ENCODE assay signal across 8 cellular contexts in the genomic region with DNA sequence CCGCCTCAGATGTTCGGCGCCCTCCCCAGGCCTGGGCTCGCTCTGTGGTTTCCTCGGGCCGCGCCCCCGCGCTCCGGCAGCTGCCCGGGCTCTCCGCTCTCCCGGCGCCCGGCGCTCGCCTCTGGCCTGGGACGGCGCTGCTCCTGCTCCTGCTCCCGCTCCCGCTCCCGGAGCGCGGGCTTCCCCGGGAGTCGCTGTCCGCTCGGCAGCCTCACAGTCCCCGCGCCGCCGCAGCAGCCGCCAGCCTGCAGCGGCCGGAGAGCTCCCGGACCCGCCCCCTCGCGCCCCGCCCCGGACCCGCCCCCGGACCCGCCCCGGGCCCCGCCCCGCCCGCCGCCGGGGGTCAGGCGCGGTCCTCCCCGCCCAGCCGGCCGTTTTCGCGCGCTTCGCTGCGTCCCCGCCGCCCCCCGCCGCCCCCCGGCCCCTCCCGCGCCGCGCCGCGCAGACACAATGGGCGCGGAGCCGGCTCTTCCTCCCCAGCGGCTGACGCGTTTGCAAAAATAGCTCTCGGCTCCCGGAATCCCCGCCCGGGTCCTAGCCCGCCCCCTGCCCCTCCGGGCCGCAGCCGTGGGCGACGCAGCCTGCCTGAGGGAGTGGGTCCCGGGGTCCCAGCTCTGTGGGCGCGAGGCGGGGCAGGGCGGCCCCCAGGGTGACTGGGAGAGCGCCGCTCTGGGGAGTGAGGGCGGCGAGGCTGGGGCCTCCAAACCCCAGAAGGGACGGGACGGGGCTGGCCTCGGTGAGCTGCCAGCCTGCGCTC. TPM values are rescaled to one million over a fixed set of nuclear protein-coding genes. Genes with fewer than 3 reads are reported as not detected.
DNase-seq lines count a peak whose midpoint lies in the region; ATAC-seq, FAIRE-seq and TF ChIP-seq lines count a peak whose summit lies in the region.

A gene with protein sequence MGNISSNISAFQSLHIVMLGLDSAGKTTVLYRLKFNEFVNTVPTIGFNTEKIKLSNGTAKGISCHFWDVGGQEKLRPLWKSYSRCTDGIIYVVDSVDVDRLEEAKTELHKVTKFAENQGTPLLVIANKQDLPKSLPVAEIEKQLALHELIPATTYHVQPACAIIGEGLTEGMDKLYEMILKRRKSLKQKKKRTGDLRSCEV (minus strand): TSS at position 247 of the 757 bp plus-strand sequence. CDS start 495 bp downstream, outside the sequence.

- no peaks in the 10 kb centered on the region for H3K9me3 Mint-ChIP-seq in natural killer cell treated with Interleukin-12 subunit alpha and Interleukin-12 subunit beta and Interleukin-15 and Interleukin-18, amount 100 ng/mL, for 72 hours
- no peaks in the 10 kb centered on the region for H3K9me3 Mint-ChIP-seq in type B pancreatic cell

- TF ChIP-seq CTCF in BE2C (IDR thresholded peaks at IDR 0.05; ENCODE audit: low read depth, low read length), result no peak
- TF ChIP-seq CTCF in Panc1 (IDR thresholded peaks at IDR 0.05), result 0 out of 2 replicates have a peak, but pooled peaks have one; percentile 1
- TF ChIP-seq CTCF in fibroblast of the aortic adventitia (IDR thresholded peaks at IDR 0.05; ENCODE audit: insufficient read depth, low read length), result peak; percentile 16
- TF ChIP-seq CTCF in type B pancreatic cell (conservative IDR thresholded peaks at IDR 0.05), result no peak

- H3K27me3 ChIP-seq in BE2C (no peaks in the 10 kb centered on the region), Panc1 (ENCODE audit: control insufficient read depth, insufficient read depth, low read length) (no peaks in the 10 kb centered on the region)

- in situ Hi-C loops in Panc1 (cut with HindIII; ENCODE audit: low pct_unique_long_range_greater_than_20kb, low sequenced_read_pairs), result no loop called here

- peaks cover 30% of the 10 kb centered on the region for H3K36me3 Mint-ChIP-seq in natural killer cell treated with Interleukin-12 subunit alpha and Interleukin-12 subunit beta and Interleukin-15 and Interleukin-18, amount 100 ng/mL, for 72 hours
- peaks cover 25% of the 10 kb centered on the region for H3K36me3 Mint-ChIP-seq in type B pancreatic cell

- peaks cover 0 to 3% of the 10 kb centered on the region in 2 donors for H3K27me3 Mint-ChIP-seq in natural killer cell treated with Interleukin-12 subunit alpha and Interleukin-12 subunit beta and Interleukin-15 and Interleukin-18, amount 100 ng/mL, for 72 hours
- H3K27me3 Mint-ChIP-seq in type B pancreatic cell, result peaks cover 12% of the 10 kb centered on the region

- DNase-seq in BE2C, result peak; percentile 85
- DNase-seq in GM19239 (ENCODE audit: insufficient read length, low spot score), result peak; percentile 73
- no peak for DNase-seq in Panc1 (ENCODE audit: low read depth, low spot score)
- peak; percentile 75 for DNase-seq in activated gamma-delta T cell (lab: John Stamatoyannopoulos, UW)
- DNase-seq in fibroblast of the aortic adventitia (ENCODE audit: low read depth), result peak; percentile 43
- DNase-seq in natural killer cell treated with Interleukin-12 subunit alpha and Interleukin-12 subunit beta and Interleukin-15 and Interleukin-18, amount 100 ng/mL, for 72 hours (ENCODE audit: low spot score), result peak; percentile 75
- DNase-seq in type B pancreatic cell (ENCODE audit: extremely low spot score, unreplicated experiment), result peak; percentile 80

- H3K4me1 Mint-ChIP-seq in natural killer cell treated with Interleukin-12 subunit alpha and Interleukin-12 subunit beta and Interleukin-15 and Interleukin-18, amount 100 ng/mL, for 72 hours (ENCODE audit: low read depth in 2 of 2), result peaks cover 39 to 46% of the 10 kb centered on the region in 2 donors
- peaks cover 22% of the 10 kb centered on the region for H3K4me1 Mint-ChIP-seq in type B pancreatic cell (ENCODE audit: unreplicated experiment)

- no TSS peak for BruUV-seq in Panc1 (replicated peaks; lab: Mats Ljungman, UMichigan)

- peak within 1 kb of the TSS; percentile 98 to 99 for H3K27ac Mint-ChIP-seq in natural killer cell treated with Interleukin-12 subunit alpha and Interleukin-12 subunit beta and Interleukin-15 and Interleukin-18, amount 100 ng/mL, for 72 hours
- peak within 1 kb of the TSS; percentile 89 for H3K27ac Mint-ChIP-seq in type B pancreatic cell

- H3K9me3 ChIP-seq in BE2C (no peaks in the 10 kb centered on the region), Panc1 (ENCODE audit: control insufficient read depth, insufficient read depth, low read depth, low read length) (no peaks in the 10 kb centered on the region)

- ATAC-seq in HG03354 (IDR thresholded peaks at IDR 0.05; ENCODE audit: poor library complexity, severe bottlenecking, unreplicated experiment), result peak; percentile 57
- ATAC-seq in Panc1, result peak; percentile 78
- peak; percentile 83 to 89 for ATAC-seq in natural killer cell treated with Interleukin-12 subunit alpha and Interleukin-12 subunit beta and Interleukin-15 and Interleukin-18, amount 100 ng/mL, for 72 hours

- POLR2A ChIA-PET in Panc1 (lab: Charles Lee), result interaction anchor here (0.5 to 1.1 kb wide), 7 partner anchors 28 to 579 kb away, joined by 3 to 7 read pairs (median 4); a partner anchor contains a TSS

- CTCF ChIA-PET in Panc1 (lab: Charles Lee), result interaction anchor here (0.6 to 1.3 kb wide), 3 partner anchors 139 to 620 kb away, joined by 3 read pairs; no protein-coding TSS in a partner anchor

- peak within 1 kb of the TSS; percentile 95 for H3K4me3 Mint-ChIP-seq in natural killer cell treated with Interleukin-12 subunit alpha and Interleukin-12 subunit beta and Interleukin-15 and Interleukin-18, amount 100 ng/mL, for 72 hours
- H3K4me3 Mint-ChIP-seq in type B pancreatic cell, result peak within 1 kb of the TSS; percentile 98

- no peak for FAIRE-seq in GM19239 (lab: Jason Lieb, UNC)

- peak within 1 kb of the TSS; percentile 91 for H3K27ac ChIP-seq in Panc1 (ENCODE audit: low read length)

- H3K36me3 ChIP-seq in BE2C (no peaks in the 10 kb centered on the region), Panc1 (ENCODE audit: control insufficient read depth, insufficient read depth, low read length) (peaks cover 7% of the 10 kb centered on the region)

- H3K4me1 ChIP-seq in BE2C (no peaks in the 10 kb centered on the region), Panc1 (ENCODE audit: control insufficient read depth, insufficient read depth, low read length) (peaks cover 32% of the 10 kb centered on the region)

- intact Hi-C loops in Panc1 (cut with micrococcal nuclease; ENCODE audit: unreplicated experiment), result no loop called here

- peak within 1 kb of the TSS; percentile 82 for H3K4me3 ChIP-seq in BE2C (ENCODE audit: low read depth, low read length)
- H3K4me3 ChIP-seq in Panc1 (ENCODE audit: low read depth in 2 of 2, low read length in 2 of 2), result peak within 1 kb of the TSS; percentile 72 to 97
- peak within 1 kb of the TSS; percentile 94 for H3K4me3 ChIP-seq in fibroblast of the aortic adventitia (ENCODE audit: low read depth, low read length)

RNA-seq across cellular contexts. Expression of the gene that starts here (rescaled TPM):
- 30.7 TPM for polyA plus RNA-seq in BE2C (2012; ENCODE audit: insufficient read depth, insufficient read length, low read depth)
- total RNA-seq in Panc1 (2021; ENCODE audit: unreplicated experiment) (151 TPM), fibroblast of the aortic adventitia (ENCODE audit: low replicate concordance) (33.7 and 136 TPM in 2 replicates), type B pancreatic cell (ENCODE audit: low replicate concordance) (72.1 and 122 TPM in 2 replicates)
- polyA plus RNA-seq in Panc1 (2012; ENCODE audit: insufficient read length), result 176 TPM
- total RNA-seq in natural killer cell treated with Interleukin-12 subunit alpha and Interleukin-12 subunit beta and Interleukin-15 and Interleukin-18, amount 100 ng/mL, for 72 hours, result 100 to 1,000 TPM in 1 of 2 donors, 10 to 100 TPM in 1; 99.5 to 136 TPM

Comparison
In these comparisons a context has a peak if more than half of its experiments do, and no peak if none do; other contexts are left out.
1. CTCF ChIP-seq: peak in Panc1 (single experiment) and fibroblast of the aortic adventitia (single experiment); none in BE2C (single experiment) and type B pancreatic cell (single experiment).
2. Peak in every context shown above with its lines, with median percentiles within 50 percentile points of each other: H3K4me3 ChIP-seq and ATAC-seq.